Comparison of ENCODE assay signal across 1 cellular context in the genomic region with DNA sequence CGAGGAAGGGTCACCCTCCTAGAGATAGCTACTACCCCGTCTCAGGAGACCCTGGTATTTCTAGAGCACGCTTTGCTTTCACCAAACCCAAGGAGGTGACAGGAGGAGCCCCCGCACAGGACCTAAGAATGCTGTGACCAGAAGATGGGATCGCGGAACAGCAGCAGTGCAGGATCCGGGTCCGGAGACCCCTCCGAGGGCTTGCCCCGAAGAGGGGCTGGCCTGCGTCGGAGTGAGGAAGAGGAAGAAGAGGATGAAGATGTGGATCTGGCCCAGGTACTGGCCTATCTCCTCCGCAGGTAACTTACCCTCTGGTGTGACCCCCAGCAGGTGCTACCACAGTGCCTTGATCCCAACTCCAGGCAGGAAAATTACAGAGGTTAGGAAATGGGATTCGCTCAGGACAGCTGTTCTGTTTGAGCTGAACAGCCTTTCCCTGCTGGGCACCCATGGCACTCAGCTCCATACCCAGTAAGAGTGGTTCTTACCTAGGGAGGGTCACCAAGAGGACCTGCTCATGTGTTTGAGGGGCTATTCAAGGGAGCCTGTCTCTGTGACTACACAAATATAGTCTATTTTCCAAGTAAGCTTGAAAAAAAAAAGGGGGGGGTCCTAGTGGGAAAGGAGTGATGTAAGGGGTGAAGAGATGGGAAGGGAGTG.
TF ChIP-seq lines count a peak whose summit lies in the region.

No MANE protein-coding gene starts in this region.

TF ChIP-seq in HepG2, 621 proteins besides CTCF, POLR2A, EP300 and RAD21 (continued from another document and continues in another):
- TF ChIP-seq, protein P1, sequence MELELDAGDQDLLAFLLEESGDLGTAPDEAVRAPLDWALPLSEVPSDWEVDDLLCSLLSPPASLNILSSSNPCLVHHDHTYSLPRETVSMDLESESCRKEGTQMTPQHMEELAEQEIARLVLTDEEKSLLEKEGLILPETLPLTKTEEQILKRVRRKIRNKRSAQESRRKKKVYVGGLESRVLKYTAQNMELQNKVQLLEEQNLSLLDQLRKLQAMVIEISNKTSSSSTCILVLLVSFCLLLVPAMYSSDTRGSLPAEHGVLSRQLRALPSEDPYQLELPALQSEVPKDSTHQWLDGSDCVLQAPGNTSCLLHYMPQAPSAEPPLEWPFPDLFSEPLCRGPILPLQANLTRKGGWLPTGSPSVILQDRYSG (CRISPR knock-in tag; IDR thresholded peaks at IDR 0.05) = no peak
- TF ChIP-seq SIN3A (IDR thresholded peaks at IDR 0.05; ENCODE audit: borderline replicate concordance, low read depth, low read length) = 0 out of 2 replicates have a peak, but pooled peaks have one; percentile 2
- TF ChIP-seq ZNF557 (CRISPR knock-in tag; IDR thresholded peaks at IDR 0.05) = peak; percentile 22; the same call in 1 of the 2 replicates
- TF ChIP-seq GPBP1L1 (CRISPR knock-in tag; IDR thresholded peaks at IDR 0.05) = no peak
- TF ChIP-seq, protein P2, sequence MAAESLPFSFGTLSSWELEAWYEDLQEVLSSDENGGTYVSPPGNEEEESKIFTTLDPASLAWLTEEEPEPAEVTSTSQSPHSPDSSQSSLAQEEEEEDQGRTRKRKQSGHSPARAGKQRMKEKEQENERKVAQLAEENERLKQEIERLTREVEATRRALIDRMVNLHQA (CRISPR knock-in tag; IDR thresholded peaks at IDR 0.05) = peak; percentile 33; the same call in 1 of the 2 replicates
- TF ChIP-seq ARID2 (CRISPR knock-in tag; IDR thresholded peaks at IDR 0.05; ENCODE audit: borderline replicate concordance) = 0 out of 2 replicates have a peak, but pooled peaks have one; percentile 6
- peak; percentile 87; the same call in 1 of the 2 replicates for TF ChIP-seq MBNL3 (CRISPR knock-in tag; conservative IDR thresholded peaks at IDR 0.05)
- TF ChIP-seq ZKSCAN5 (CRISPR knock-in tag; IDR thresholded peaks at IDR 0.05) = peak; percentile 85; the same call in 1 of the 2 replicates
- no peak for TF ChIP-seq ZNF281 (CRISPR knock-in tag; IDR thresholded peaks at IDR 0.05; ENCODE audit: borderline replicate concordance)
- TF ChIP-seq PRPF4 (IDR thresholded peaks at IDR 0.05; ENCODE audit: low read depth, low read length, poor library complexity, severe bottlenecking) = no peak
- no peak for TF ChIP-seq GATAD1 (CRISPR knock-in tag; IDR thresholded peaks at IDR 0.05)
- TF ChIP-seq, protein P3, sequence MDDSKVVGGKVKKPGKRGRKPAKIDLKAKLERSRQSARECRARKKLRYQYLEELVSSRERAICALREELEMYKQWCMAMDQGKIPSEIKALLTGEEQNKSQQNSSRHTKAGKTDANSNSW (CRISPR knock-in tag; IDR thresholded peaks at IDR 0.05; ENCODE audit: borderline replicate concordance) = no peak
- TF ChIP-seq, protein P4, sequence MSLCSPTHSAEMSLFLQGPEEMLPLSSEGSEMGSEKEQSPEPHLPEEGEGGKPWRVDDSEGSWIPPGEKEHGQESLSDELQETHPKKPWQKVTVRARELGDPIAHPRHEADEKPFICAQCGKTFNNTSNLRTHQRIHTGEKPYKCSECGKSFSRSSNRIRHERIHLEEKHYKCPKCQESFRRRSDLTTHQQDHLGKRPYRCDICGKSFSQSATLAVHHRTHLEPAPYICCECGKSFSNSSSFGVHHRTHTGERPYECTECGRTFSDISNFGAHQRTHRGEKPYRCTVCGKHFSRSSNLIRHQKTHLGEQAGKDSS (CRISPR knock-in tag; IDR thresholded peaks at IDR 0.05; ENCODE audit: borderline replicate concordance, low read depth) = 0 out of 2 replicates have a peak, but pooled peaks have one; percentile 37
- TF ChIP-seq, protein P5, sequence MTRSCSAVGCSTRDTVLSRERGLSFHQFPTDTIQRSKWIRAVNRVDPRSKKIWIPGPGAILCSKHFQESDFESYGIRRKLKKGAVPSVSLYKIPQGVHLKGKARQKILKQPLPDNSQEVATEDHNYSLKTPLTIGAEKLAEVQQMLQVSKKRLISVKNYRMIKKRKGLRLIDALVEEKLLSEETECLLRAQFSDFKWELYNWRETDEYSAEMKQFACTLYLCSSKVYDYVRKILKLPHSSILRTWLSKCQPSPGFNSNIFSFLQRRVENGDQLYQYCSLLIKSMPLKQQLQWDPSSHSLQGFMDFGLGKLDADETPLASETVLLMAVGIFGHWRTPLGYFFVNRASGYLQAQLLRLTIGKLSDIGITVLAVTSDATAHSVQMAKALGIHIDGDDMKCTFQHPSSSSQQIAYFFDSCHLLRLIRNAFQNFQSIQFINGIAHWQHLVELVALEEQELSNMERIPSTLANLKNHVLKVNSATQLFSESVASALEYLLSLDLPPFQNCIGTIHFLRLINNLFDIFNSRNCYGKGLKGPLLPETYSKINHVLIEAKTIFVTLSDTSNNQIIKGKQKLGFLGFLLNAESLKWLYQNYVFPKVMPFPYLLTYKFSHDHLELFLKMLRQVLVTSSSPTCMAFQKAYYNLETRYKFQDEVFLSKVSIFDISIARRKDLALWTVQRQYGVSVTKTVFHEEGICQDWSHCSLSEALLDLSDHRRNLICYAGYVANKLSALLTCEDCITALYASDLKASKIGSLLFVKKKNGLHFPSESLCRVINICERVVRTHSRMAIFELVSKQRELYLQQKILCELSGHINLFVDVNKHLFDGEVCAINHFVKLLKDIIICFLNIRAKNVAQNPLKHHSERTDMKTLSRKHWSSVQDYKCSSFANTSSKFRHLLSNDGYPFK (CRISPR knock-in tag; IDR thresholded peaks at IDR 0.05; ENCODE audit: borderline replicate concordance) = peak; percentile 9; the same call in 1 of the 2 replicates
- peak; percentile 30; the same call in 1 of the 2 replicates for TF ChIP-seq CHCHD3 (CRISPR knock-in tag; IDR thresholded peaks at IDR 0.05)
- TF ChIP-seq ZNF792 (CRISPR knock-in tag; IDR thresholded peaks at IDR 0.05) = no peak
- no peak for TF ChIP-seq PHB2 (IDR thresholded peaks at IDR 0.05; ENCODE audit: partially characterized antibody)
- peak; percentile 12 for TF ChIP-seq PHF5A (CRISPR knock-in tag; IDR thresholded peaks at IDR 0.05; ENCODE audit: low read depth, unreplicated experiment)
- no peak for TF ChIP-seq ZNF496 (CRISPR knock-in tag; IDR thresholded peaks at IDR 0.05; ENCODE audit: insufficient replicate concordance)
- 0 out of 2 replicates have a peak, but pooled peaks have one; percentile 64 for TF ChIP-seq NFE2L1 (CRISPR knock-in tag; IDR thresholded peaks at IDR 0.05; ENCODE audit: borderline replicate concordance)
- no peak for TF ChIP-seq PHF21A (CRISPR knock-in tag; IDR thresholded peaks at IDR 0.05)
- no peak for TF ChIP-seq ZNF570 (CRISPR knock-in tag; IDR thresholded peaks at IDR 0.05; ENCODE audit: borderline replicate concordance)
- TF ChIP-seq, protein P6, sequence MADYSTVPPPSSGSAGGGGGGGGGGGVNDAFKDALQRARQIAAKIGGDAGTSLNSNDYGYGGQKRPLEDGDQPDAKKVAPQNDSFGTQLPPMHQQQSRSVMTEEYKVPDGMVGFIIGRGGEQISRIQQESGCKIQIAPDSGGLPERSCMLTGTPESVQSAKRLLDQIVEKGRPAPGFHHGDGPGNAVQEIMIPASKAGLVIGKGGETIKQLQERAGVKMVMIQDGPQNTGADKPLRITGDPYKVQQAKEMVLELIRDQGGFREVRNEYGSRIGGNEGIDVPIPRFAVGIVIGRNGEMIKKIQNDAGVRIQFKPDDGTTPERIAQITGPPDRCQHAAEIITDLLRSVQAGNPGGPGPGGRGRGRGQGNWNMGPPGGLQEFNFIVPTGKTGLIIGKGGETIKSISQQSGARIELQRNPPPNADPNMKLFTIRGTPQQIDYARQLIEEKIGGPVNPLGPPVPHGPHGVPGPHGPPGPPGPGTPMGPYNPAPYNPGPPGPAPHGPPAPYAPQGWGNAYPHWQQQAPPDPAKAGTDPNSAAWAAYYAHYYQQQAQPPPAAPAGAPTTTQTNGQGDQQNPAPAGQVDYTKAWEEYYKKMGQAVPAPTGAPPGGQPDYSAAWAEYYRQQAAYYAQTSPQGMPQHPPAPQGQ (CRISPR knock-in tag; IDR thresholded peaks at IDR 0.05; ENCODE audit: borderline replicate concordance) = no peak; the same call in 1 of the 2 replicates
- no peak for TF ChIP-seq SRSF9 (IDR thresholded peaks at IDR 0.05; ENCODE audit: borderline replicate concordance, insufficient read depth, low read depth, low read length, poor library complexity, severe bottlenecking)
- peak; percentile 91; the same call in 1 of the 2 replicates for TF ChIP-seq ZNF225 (CRISPR knock-in tag; IDR thresholded peaks at IDR 0.05)
- TF ChIP-seq, protein P7, sequence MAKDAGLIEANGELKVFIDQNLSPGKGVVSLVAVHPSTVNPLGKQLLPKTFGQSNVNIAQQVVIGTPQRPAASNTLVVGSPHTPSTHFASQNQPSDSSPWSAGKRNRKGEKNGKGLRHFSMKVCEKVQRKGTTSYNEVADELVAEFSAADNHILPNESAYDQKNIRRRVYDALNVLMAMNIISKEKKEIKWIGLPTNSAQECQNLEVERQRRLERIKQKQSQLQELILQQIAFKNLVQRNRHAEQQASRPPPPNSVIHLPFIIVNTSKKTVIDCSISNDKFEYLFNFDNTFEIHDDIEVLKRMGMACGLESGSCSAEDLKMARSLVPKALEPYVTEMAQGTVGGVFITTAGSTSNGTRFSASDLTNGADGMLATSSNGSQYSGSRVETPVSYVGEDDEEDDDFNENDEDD (CRISPR knock-in tag; IDR thresholded peaks at IDR 0.05; ENCODE audit: borderline replicate concordance) = no peak
- 0 out of 2 replicates have a peak, but pooled peaks have one; percentile 8 for TF ChIP-seq BORCS8-MEF2B (CRISPR knock-in tag; IDR thresholded peaks at IDR 0.05)
- peak; percentile 90 for TF ChIP-seq NRL (CRISPR knock-in tag; IDR thresholded peaks at IDR 0.05; ENCODE audit: borderline replicate concordance)
- TF ChIP-seq, protein P8, sequence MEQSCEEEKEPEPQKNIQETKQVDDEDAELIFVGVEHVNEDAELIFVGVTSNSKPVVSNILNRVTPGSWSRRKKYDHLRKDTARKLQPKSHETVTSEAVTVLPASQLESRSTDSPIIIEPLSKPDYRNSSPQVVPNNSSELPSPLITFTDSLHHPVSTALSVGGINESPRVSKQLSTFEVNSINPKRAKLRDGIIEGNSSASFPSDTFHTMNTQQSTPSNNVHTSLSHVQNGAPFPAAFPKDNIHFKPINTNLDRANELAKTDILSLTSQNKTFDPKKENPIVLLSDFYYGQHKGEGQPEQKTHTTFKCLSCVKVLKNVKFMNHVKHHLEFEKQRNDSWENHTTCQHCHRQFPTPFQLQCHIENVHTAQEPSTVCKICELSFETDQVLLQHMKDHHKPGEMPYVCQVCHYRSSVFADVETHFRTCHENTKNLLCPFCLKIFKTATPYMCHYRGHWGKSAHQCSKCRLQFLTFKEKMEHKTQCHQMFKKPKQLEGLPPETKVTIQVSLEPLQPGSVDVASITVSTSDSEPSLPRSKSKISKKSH (CRISPR knock-in tag; IDR thresholded peaks at IDR 0.05; ENCODE audit: borderline replicate concordance) = peak; percentile 88
- TF ChIP-seq, protein P9, sequence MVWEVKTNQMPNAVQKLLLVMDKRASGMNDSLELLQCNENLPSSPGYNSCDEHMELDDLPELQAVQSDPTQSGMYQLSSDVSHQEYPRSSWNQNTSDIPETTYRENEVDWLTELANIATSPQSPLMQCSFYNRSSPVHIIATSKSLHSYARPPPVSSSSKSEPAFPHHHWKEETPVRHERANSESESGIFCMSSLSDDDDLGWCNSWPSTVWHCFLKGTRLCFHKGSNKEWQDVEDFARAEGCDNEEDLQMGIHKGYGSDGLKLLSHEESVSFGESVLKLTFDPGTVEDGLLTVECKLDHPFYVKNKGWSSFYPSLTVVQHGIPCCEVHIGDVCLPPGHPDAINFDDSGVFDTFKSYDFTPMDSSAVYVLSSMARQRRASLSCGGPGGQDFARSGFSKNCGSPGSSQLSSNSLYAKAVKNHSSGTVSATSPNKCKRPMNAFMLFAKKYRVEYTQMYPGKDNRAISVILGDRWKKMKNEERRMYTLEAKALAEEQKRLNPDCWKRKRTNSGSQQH (CRISPR knock-in tag; IDR thresholded peaks at IDR 0.05; ENCODE audit: low read depth) = peak; percentile 21; the same call in 1 of the 2 replicates
- TF ChIP-seq TERF1 (CRISPR knock-in tag; IDR thresholded peaks at IDR 0.05) = no peak
- TF ChIP-seq GLI4 (CRISPR knock-in tag; IDR thresholded peaks at IDR 0.05; ENCODE audit: borderline replicate concordance) = peak; percentile 12; the same call in 1 of the 2 replicates
- peak; percentile 84; the same call in 1 of the 2 replicates for TF ChIP-seq ZBTB20 (CRISPR knock-in tag; IDR thresholded peaks at IDR 0.05; ENCODE audit: borderline replicate concordance, low read depth)
- 0 out of 2 replicates have a peak, but pooled peaks have one; percentile 48 for TF ChIP-seq ZNF230 (CRISPR knock-in tag; IDR thresholded peaks at IDR 0.05)
- peak; percentile 62 for TF ChIP-seq ZMYM3 (CRISPR knock-in tag; IDR thresholded peaks at IDR 0.05)
- peak; percentile 53 for TF ChIP-seq ZNF883 (CRISPR knock-in tag; IDR thresholded peaks at IDR 0.05; ENCODE audit: not compliant biosample characterization)
- TF ChIP-seq EED (CRISPR knock-in tag; IDR thresholded peaks at IDR 0.05) = no peak
- peak; percentile 55; the same call in 1 of the 2 replicates for TF ChIP-seq NFKB2 (CRISPR knock-in tag; IDR thresholded peaks at IDR 0.05; ENCODE audit: borderline replicate concordance)
